ENCODE assay signal across 14 cellular contexts in the genomic region with DNA sequence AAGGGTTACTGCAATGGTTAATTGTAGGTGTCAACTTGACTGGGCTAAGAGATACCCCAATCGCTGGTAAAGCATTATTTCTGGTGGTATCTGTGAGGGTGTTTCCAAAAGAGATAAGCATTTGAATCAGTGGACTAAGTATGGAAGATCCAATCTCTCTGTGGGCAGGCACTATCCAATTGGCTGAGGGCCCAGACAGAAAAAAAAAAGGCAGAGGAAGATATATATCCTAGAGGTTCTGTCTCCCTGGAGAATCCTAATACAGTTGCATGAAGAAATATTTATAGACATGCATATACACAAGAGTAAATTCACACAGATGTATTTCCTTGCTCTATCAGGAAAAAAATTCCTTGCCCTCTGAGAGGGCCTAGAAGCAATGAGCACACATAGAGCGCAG. TPM values are rescaled to one million over a fixed set of nuclear protein-coding genes. Genes with fewer than 3 reads are reported as not detected.
A peak's percentile ranks its signal among the peaks of the same experiment; 100 is the strongest.
DNase-seq lines count a peak whose midpoint lies in the region; ATAC-seq, FAIRE-seq and TF ChIP-seq lines count a peak whose summit lies in the region.
"Had no signal": no experiment of that assay in that cellular context is flagged by ENCODE, and none has a peak within 500 bp of the region (broad histone marks: within the 10 kb centered on the region; RNA-seq: fewer than 3 reads in every experiment).

No MANE protein-coding gene starts in this region.

- H3K4me2 ChIP-seq in A549 (peak overlapping the region; percentile 54), H9 (ENCODE audit: insufficient read depth, insufficient read length, low read length) (no peak overlapping the region)

- no peak for TF ChIP-seq POLR2A in A549 (IDR thresholded peaks at IDR 0.05; ENCODE audit: low read length)

- no peak overlapping the region for H2AK5ac ChIP-seq in H9 (ENCODE audit: insufficient read length, low read length)

- H3K4ac ChIP-seq in H9 (ENCODE audit: low read depth, low read length), result no peak overlapping the region

- no peak overlapping the region for H3K14ac ChIP-seq in H9 (ENCODE audit: insufficient read depth, low read length)

- no peak for FAIRE-seq in A549 (lab: Jason Lieb, UNC)

- H3K9me3 Mint-ChIP-seq in H9, result peaks cover 14 to 18% of the 10 kb centered on the region in 2 experiments

- no peaks in the 10 kb centered on the region for H3K27me3 Mint-ChIP-seq in H9 (ENCODE audit: low read depth)

- DNase-seq in A549 (ENCODE audit: low read depth in 1 of 2, low spot score in 1 of 2), result no peak
- DNase-seq in A673 (ENCODE audit: low spot score), result peak; percentile 6
- peak; percentile 19 for DNase-seq in choroid plexus epithelial cell (ENCODE audit: low read depth)
- no peak for DNase-seq in psoas muscle
- DNase-seq in activated CD4-positive, alpha-beta T cell treated with anti-CD3 and anti-CD28 coated beads, Interleukin-2, amount 50 U/mL, for 48 hours, result no peak
- DNase-seq in SK-N-DZ (ENCODE audit: low spot score), result no peak
- no peak for DNase-seq in H9
- DNase-seq: GDM1, H7, NCI-H1930, PC-3 had no signal

- H3K36me3 ChIP-seq in A673 (ENCODE audit: insufficient read depth, low read length, poor library complexity, severe bottlenecking) (no peaks in the 10 kb centered on the region), psoas muscle (ENCODE audit: insufficient read depth in 1 of 2, low read depth in 1 of 2) (no peaks in the 10 kb centered on the region)
- H3K36me3 ChIP-seq: SJCRH30 had no signal

- H3K4me1 ChIP-seq in A549, result peaks cover 83% of the 10 kb centered on the region
- no peaks in the 10 kb centered on the region for H3K4me1 ChIP-seq in A673 (ENCODE audit: insufficient read depth, low read length, poor library complexity, severe bottlenecking)
- H3K4me1 ChIP-seq in psoas muscle, result peaks cover 69% of the 10 kb centered on the region
- H3K4me1 ChIP-seq in H9 (ENCODE audit: insufficient read depth, low read length), result peaks cover 16% of the 10 kb centered on the region; the same call in 1 of the 2 replicates

- no peak for TF ChIP-seq EP300 in A549 (IDR thresholded peaks at IDR 0.05)

- TF ChIP-seq RAD21 in A549 (conservative IDR thresholded peaks at IDR 0.05 in 1 of 2, IDR thresholded peaks at IDR 0.05 in 1 of 2), result no peak

- CTCF ChIA-PET in A549 (lab: Yijun Ruan, JAX) (interaction anchor here (0.8 to 1.1 kb wide), 2 partner anchors 43 to 46 kb away, joined by 3 to 4 read pairs; partner anchors contain the start of gene TBC1D8), A673 (lab: Charles Lee) (no interaction called here)

- no peaks in the 10 kb centered on the region for H3K23me2 ChIP-seq in H9 (ENCODE audit: insufficient read length, low read depth, low read length, poor library complexity, severe bottlenecking)

- H2AFZ ChIP-seq in H9 (ENCODE audit: low read length), result no peak overlapping the region

- H3K27me3 ChIP-seq in A673 (replicated peaks; ENCODE audit: insufficient read depth, low read depth, low read length, poor library complexity) (no peaks in the 10 kb centered on the region), psoas muscle (ENCODE audit: insufficient read depth in 3 of 3, low read length in 2 of 3) (no peaks in the 10 kb centered on the region), H9 (ENCODE audit: insufficient read depth, low read length) (no peaks in the 10 kb centered on the region)
- H3K27me3 ChIP-seq: SJCRH30 had no signal

- no peak overlapping the region for H3K56ac ChIP-seq in H9 (ENCODE audit: insufficient read length, low read depth, low read length)

- H4K5ac ChIP-seq in H9 (ENCODE audit: insufficient read length, low read depth, low read length), result no peak overlapping the region

- H3K79me2 ChIP-seq in H9 (ENCODE audit: insufficient read depth, low read length), result peaks cover 15% of the 10 kb centered on the region; the same call in 1 of the 2 replicates

- H4K91ac ChIP-seq in H9 (ENCODE audit: insufficient read length, low read depth, low read length), result no peak overlapping the region

- H4K20me1 ChIP-seq in H9 (ENCODE audit: control insufficient read depth, insufficient read depth, insufficient read length), result no peaks in the 10 kb centered on the region

- peak in 1 of 2 experiments; percentile 14; a peak in 3 of 6 replicates for ATAC-seq in A549
- no peak for ATAC-seq in psoas muscle

- H3K27ac ChIP-seq in A549 (peak overlapping the region; percentile 55 to 89), A673 (ENCODE audit: low read depth, low read length, poor library complexity, severe bottlenecking) (no peak overlapping the region), psoas muscle (peak overlapping the region; percentile 94), H9 (ENCODE audit: insufficient read length, low read depth, low read length) (no peak overlapping the region)
- H3K27ac ChIP-seq: RWPE1, SJCRH30 had no signal

- H3T11ph ChIP-seq in H9 (ENCODE audit: low read length), result no peak overlapping the region

- no TSS peak for BruUV-seq in A673 (replicated peaks; lab: Mats Ljungman, UMichigan)

- intact Hi-C loops in A673 (cut with micrococcal nuclease; ENCODE audit: unreplicated experiment), result no loop called here
- intact Hi-C loops in psoas muscle (cut with DNase I), result no loop called here

- H3K36me3 Mint-ChIP-seq in H9 (ENCODE audit: insufficient read depth in 1 of 3, low read depth in 3 of 3), result peaks cover 8 to 20% (median 13%) of the 10 kb centered on the region in 3 experiments

- H3K9ac ChIP-seq in H9 (ENCODE audit: extremely low read depth, insufficient read length, low read length), result no peak overlapping the region

- no peak overlapping the region for H3K4me3 Mint-ChIP-seq in H9
- H3K4me3 Mint-ChIP-seq: B cell had no signal

- no peak overlapping the region for H3K23ac ChIP-seq in H9 (ENCODE audit: insufficient read length, low read depth, low read length)

- peaks cover 28 to 47% of the 10 kb centered on the region in 2 experiments for H3K4me1 Mint-ChIP-seq in H9
- H3K4me1 Mint-ChIP-seq: B cell had no signal

- H3K9me3 ChIP-seq in A549, result peaks cover 10% of the 10 kb centered on the region
- H3K9me3 ChIP-seq in A673 (ENCODE audit: low read depth, low read length, poor library complexity, severe bottlenecking), result no peaks in the 10 kb centered on the region
- no peaks in the 10 kb centered on the region for H3K9me3 ChIP-seq in psoas muscle
- H3K9me3 ChIP-seq in H9 (ENCODE audit: control insufficient read depth, low read depth, low read length), result no peaks in the 10 kb centered on the region

- WGBS in A549 (ENCODE audit: missing lambda C conversion rate), result 88% methylated on average over 2 of the region's 2 CpGs
- 63 to 71% (median 67%) methylated on average over 2 of the region's 2 CpGs for WGBS in psoas muscle, 3 donors
- no CpG with 5 or more reads among the region's 2 CpGs for WGBS in H9 (ENCODE audit: extremely low coverage, insufficient read length, low lambda C conversion rate)

- no peak overlapping the region for H4K8ac ChIP-seq in H9 (replicated peaks; ENCODE audit: insufficient read length, low read depth, low read length)

- no peak overlapping the region for H3K18ac ChIP-seq in H9 (ENCODE audit: insufficient read length, low read depth, low read length)

- H3K79me1 ChIP-seq in H9 (ENCODE audit: insufficient read depth, low read depth, low read length, poor library complexity, severe bottlenecking), result peaks cover 3% of the 10 kb centered on the region

- H2BK120ac ChIP-seq in H9 (ENCODE audit: low read depth, low read length, poor library complexity, severe bottlenecking), result no peak overlapping the region

- H2BK15ac ChIP-seq in H9 (ENCODE audit: low read depth, low read length), result no peak overlapping the region

- H2BK5ac ChIP-seq in H9 (ENCODE audit: insufficient read length, low read length), result no peak overlapping the region

- no peak overlapping the region for H2BK12ac ChIP-seq in H9 (ENCODE audit: insufficient read length, low read depth, low read length)

- TF ChIP-seq CTCF in A549 (IDR thresholded peaks at IDR 0.05), result no peak
- TF ChIP-seq CTCF in A673 (conservative IDR thresholded peaks at IDR 0.05; ENCODE audit: low read depth, low read length), result no peak
- TF ChIP-seq CTCF in choroid plexus epithelial cell (conservative IDR thresholded peaks at IDR 0.05; ENCODE audit: low read depth, low read length), result no peak
- TF ChIP-seq CTCF in psoas muscle (IDR thresholded peaks at IDR 0.05), result no peak
- no peak for TF ChIP-seq CTCF in H9 (conservative IDR thresholded peaks at IDR 0.05)

- no peak overlapping the region for H3K4me3 ChIP-seq in A549
- H3K4me3 ChIP-seq in A673 (ENCODE audit: low read depth, low read length, poor library complexity, severe bottlenecking), result no peak overlapping the region
- no peak overlapping the region for H3K4me3 ChIP-seq in choroid plexus epithelial cell (ENCODE audit: low read depth, low read length)
- H3K4me3 ChIP-seq in psoas muscle, result no peak overlapping the region
- H3K4me3 ChIP-seq: SJCRH30 had no signal

- H3K27ac Mint-ChIP-seq in H9, result no peak overlapping the region; a peak in 1 of 7 replicates
- H3K27ac Mint-ChIP-seq: B cell had no signal

- POLR2A ChIA-PET in A549 (lab: Yijun Ruan, JAX), result no interaction called here
- POLR2A ChIA-PET in A673 (lab: Charles Lee; ENCODE audit: low non-redundant PET), result no interaction called here

- no peak overlapping the region for H2BK20ac ChIP-seq in H9 (ENCODE audit: low read depth, low read length, poor library complexity, severe bottlenecking)

TF ChIP-seq in A549, 52 proteins besides CTCF, POLR2A, EP300 and RAD21 (continues in another document):
- TF ChIP-seq PHF8 (IDR thresholded peaks at IDR 0.05; ENCODE audit: borderline replicate concordance, low read depth), result no peak
- no peak for TF ChIP-seq BHLHE40 (IDR thresholded peaks at IDR 0.05; ENCODE audit: low read depth, low read length)
- no peak for TF ChIP-seq PBX3 (IDR thresholded peaks at IDR 0.05)
- TF ChIP-seq HOXB5 (CRISPR knock-in tag; IDR thresholded peaks at IDR 0.05), result no peak

RNA-seq across cellular contexts. Expression of gene TBC1D8, which starts 43.9 kb away (rescaled TPM):
- polyA plus RNA-seq in A549 (2011; rRNA removed), result 107 and 119 TPM in 2 replicates
- 46.3 and 54.9 TPM in 2 replicates for polyA plus RNA-seq in A549 (2012; cell fraction: cytosol; rRNA removed)
- polyA plus RNA-seq in A549 (2012; cell fraction: nucleus; rRNA removed), result 250 and 339 TPM in 2 replicates
- polyA plus RNA-seq in A549 (2017; fragmentation: RNase III; extraction: RNeasy Plus Mini Kit Qiagen cat#74134 plus additional on column Dnase treatment), result 30.0 to 40.3 TPM (median 35.3 TPM) in 3 replicates
- polyA minus RNA-seq in A549 (2011; rRNA and poly(A)+ RNA removed), result 132 and 139 TPM in 2 replicates
- total RNA-seq in A673 (2021), result 5.1 and 8.6 TPM in 2 replicates
- total RNA-seq in psoas muscle, result 100 to 1,000 TPM in 1 of 4 donors, 10 to 100 TPM in 2, 1 to 10 TPM in 1; 8.7 to 163 (median 57.0) TPM
- 10 to 100 TPM; 11.3 to 64.5 (median 50.4) TPM for polyA plus RNA-seq in psoas muscle
- polyA plus RNA-seq in SK-N-DZ (2014; cell fraction: cytosol; rRNA removed), result 11.0 and 15.7 TPM in 2 replicates
- 37.5 and 50.8 TPM in 2 replicates for polyA plus RNA-seq in SK-N-DZ (2014; cell fraction: nucleus; rRNA removed)
- total RNA-seq in H9 (2021), result 16.6 and 17.6 TPM in 2 replicates

Comparison
In these comparisons a context has a peak if more than half of its experiments do, and no peak if none do; other contexts are left out.
1. DNase-seq: peak in A673 (single experiment) and choroid plexus epithelial cell (single experiment); none in A549 (0 of 2), psoas muscle (0 of 2), activated CD4-positive, alpha-beta T cell treated with anti-CD3 and anti-CD28 coated beads, Interleukin-2, amount 50 U/mL, for 48 hours (0 of 2), SK-N-DZ (single experiment) and H9 (single experiment).
2. H3K27ac ChIP-seq: peak in A549 (2 of 2) and psoas muscle (single experiment); none in A673 (single experiment) and H9 (single experiment).